Comparison of ENCODE assay signal across 8 cellular contexts in the genomic region with DNA sequence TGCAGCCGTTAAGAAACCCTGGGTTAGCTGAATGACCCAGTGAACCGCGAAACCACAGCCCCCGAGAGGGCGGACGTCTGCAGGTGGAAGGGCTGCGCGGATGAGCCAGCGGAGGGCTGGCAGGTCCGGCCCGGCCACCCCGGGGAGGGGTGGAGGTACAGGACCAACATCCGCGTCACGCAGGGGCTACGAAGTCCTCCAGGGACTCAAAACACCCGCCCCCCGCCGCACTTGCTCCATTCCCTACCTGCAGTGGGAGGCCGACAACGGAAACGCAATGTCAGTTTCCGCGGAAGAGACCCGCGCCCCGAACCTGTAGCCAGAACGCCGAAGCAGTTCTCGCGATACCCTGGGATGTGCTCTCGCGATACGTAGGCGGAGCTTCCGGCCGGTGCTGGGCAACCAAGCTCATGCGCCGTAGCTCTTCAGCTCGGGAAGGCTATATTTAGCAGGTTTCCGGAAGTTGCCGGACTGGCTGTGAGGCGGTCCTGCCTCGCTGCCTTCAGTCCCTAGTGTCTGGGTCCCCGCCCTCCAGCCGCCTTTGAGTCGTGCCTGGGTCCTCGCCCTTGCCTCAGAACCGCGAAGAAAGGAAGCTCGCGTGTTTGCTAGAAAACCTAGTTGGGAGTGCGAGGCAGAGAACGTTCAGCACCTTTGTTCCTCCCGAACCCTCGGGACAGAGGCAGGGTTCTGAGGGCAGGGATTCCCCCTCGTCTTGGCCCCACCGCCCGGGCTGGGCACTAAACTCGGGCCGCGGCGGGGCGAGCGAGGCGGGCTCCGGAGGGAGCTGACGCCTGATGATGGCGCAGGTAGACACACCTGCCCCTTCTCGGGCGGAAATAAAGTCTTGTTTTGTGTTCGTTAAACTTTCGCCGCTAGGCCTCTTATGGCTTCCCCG. TPM values are rescaled to one million over a fixed set of nuclear protein-coding genes. Genes with fewer than 3 reads are reported as not detected.
DNase-seq lines count a peak whose midpoint lies in the region; ATAC-seq and TF ChIP-seq lines count a peak whose summit lies in the region.

A gene with protein sequence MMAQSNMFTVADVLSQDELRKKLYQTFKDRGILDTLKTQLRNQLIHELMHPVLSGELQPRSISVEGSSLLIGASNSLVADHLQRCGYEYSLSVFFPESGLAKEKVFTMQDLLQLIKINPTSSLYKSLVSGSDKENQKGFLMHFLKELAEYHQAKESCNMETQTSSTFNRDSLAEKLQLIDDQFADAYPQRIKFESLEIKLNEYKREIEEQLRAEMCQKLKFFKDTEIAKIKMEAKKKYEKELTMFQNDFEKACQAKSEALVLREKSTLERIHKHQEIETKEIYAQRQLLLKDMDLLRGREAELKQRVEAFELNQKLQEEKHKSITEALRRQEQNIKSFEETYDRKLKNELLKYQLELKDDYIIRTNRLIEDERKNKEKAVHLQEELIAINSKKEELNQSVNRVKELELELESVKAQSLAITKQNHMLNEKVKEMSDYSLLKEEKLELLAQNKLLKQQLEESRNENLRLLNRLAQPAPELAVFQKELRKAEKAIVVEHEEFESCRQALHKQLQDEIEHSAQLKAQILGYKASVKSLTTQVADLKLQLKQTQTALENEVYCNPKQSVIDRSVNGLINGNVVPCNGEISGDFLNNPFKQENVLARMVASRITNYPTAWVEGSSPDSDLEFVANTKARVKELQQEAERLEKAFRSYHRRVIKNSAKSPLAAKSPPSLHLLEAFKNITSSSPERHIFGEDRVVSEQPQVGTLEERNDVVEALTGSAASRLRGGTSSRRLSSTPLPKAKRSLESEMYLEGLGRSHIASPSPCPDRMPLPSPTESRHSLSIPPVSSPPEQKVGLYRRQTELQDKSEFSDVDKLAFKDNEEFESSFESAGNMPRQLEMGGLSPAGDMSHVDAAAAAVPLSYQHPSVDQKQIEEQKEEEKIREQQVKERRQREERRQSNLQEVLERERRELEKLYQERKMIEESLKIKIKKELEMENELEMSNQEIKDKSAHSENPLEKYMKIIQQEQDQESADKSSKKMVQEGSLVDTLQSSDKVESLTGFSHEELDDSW (plus strand): TSS at position 471 of the 895 bp plus-strand sequence. CDS start 324 bp downstream, at position 795.
A gene (minus strand): TSS at position 343 of the 895 bp plus-strand sequence. CDS start 14,657 bp downstream, outside the sequence.

- H4K5ac ChIP-seq in IMR-90 (ENCODE audit: low read depth, low read length), result peak within 1 kb of the TSS; percentile 95

- H2BK15ac ChIP-seq in IMR-90 (ENCODE audit: low read depth, low read length), result peak within 1 kb of the TSS; percentile 76; the same call in 1 of the 3 replicates

- CTCF ChIA-PET in IMR-90 (lab: Yijun Ruan, JAX), result interaction anchor here (0.9 kb wide), 1 partner anchor 228 kb away, joined by 4 read pairs; no protein-coding TSS in a partner anchor

- peak within 1 kb of the TSS; percentile 96 for H3K4ac ChIP-seq in IMR-90 (ENCODE audit: low read depth, low read length)

- dilution Hi-C loops in IMR-90 (cut with HindIII; ENCODE audit: low sequenced_read_pairs, unreplicated experiment), result no loop called here

- no peak for TF ChIP-seq CTCF in IMR-90 (conservative IDR thresholded peaks at IDR 0.05; ENCODE audit: low read depth, low read length)

- ATAC-seq in GM21528 (IDR thresholded peaks at IDR 0.05; ENCODE audit: low FRiP score, unreplicated experiment) (peak; percentile 84), IMR-90 (ENCODE audit: low read depth) (peak; percentile 97)

- H2BK120ac ChIP-seq in IMR-90 (ENCODE audit: low read depth, low read length), result peak within 1 kb of the TSS; percentile 84

- peak within 1 kb of the TSS; percentile 93 for H4K91ac ChIP-seq in IMR-90 (ENCODE audit: insufficient read depth, low read depth, low read length)

- H3K27ac ChIP-seq in IMR-90 (ENCODE audit: insufficient read depth, low read length), result peak within 1 kb of the TSS; percentile 90

- H3K27me3 ChIP-seq in IMR-90 (ENCODE audit: control insufficient read depth, insufficient read depth, low read length), result no peaks in the 10 kb centered on the region

- POLR2A ChIA-PET in IMR-90 (lab: Charles Lee; ENCODE audit: unreplicated experiment), result interaction anchor here (0.5 kb wide), 1 partner anchor 13 kb away, joined by 3 read pairs; no protein-coding TSS in a partner anchor

- H3K4me3 ChIP-seq in IMR-90 (ENCODE audit: insufficient read depth, low read depth, low read length), result peak within 1 kb of the TSS; percentile 81

- H3K4me1 ChIP-seq in IMR-90 (ENCODE audit: control insufficient read depth, insufficient read depth, low read length), result no peaks in the 10 kb centered on the region

- no peaks in the 10 kb centered on the region; the same call in 1 of the 2 replicates for H3K9me1 ChIP-seq in IMR-90 (ENCODE audit: insufficient read depth, low read length)

- H3K9me3 ChIP-seq in IMR-90 (ENCODE audit: control insufficient read depth, insufficient read depth, low read length), result no peaks in the 10 kb centered on the region

- peak within 1 kb of the TSS; percentile 88 for H3K56ac ChIP-seq in IMR-90 (ENCODE audit: extremely low read depth, insufficient read depth, low read length)

- no peaks in the 10 kb centered on the region for H4K20me1 ChIP-seq in IMR-90 (ENCODE audit: insufficient read depth, low read length)

- intact Hi-C loops in IMR-90 (cut with micrococcal nuclease), result loop anchor here (1.0 to 5.0 kb wide), 3 partner anchors 42 to 227 kb away; no protein-coding TSS in a partner anchor

- H3K18ac ChIP-seq in IMR-90 (ENCODE audit: low read depth, low read length), result peak within 1 kb of the TSS; percentile 84

- peak within 1 kb of the TSS; percentile 27; the same call in 1 of the 2 replicates for H2BK20ac ChIP-seq in IMR-90 (ENCODE audit: low read depth, low read length)

- H2AK5ac ChIP-seq in IMR-90 (ENCODE audit: low read depth, low read length), result peak within 1 kb of the TSS; percentile 81; the same call in 1 of the 2 replicates

- peak; percentile 28; the same call in 1 of the 2 replicates for TF ChIP-seq RAD21 in IMR-90 (IDR thresholded peaks at IDR 0.05; ENCODE audit: low read length)

- peak within 1 kb of the TSS; percentile 99 for H2AK9ac ChIP-seq in IMR-90 (replicated peaks; ENCODE audit: low read depth, low read length, poor library complexity)

- peak; percentile 85 for DNase-seq in DMS 273 treated with DMSO at 0.1 percent for 48 hours (lab: John Stamatoyannopoulos, UW)
- peak; percentile 97 for DNase-seq in IMR-90
- DNase-seq in OCI-M1 (lab: John Stamatoyannopoulos, UW), result peak; percentile 97
- DNase-seq in activated T-cell treated with anti-CD3 and anti-CD28 coated beads for 24 hours (ENCODE audit: low read depth), result peak; percentile 79
- DNase-seq in epidermal melanocyte (ENCODE audit: insufficient read length, low spot score), result peak; percentile 74
- DNase-seq in middle frontal gyrus (ENCODE audit: extremely low spot score, low spot score), result peak; percentile 84
- DNase-seq in stimulated activated CD8-positive, alpha-beta memory T cell treated with anti-CD3 and anti-CD28 coated beads, Interleukin-2, amount 100 ng/mL, for 48 hours (ENCODE audit: low read depth in 2 of 2), result peak; percentile 79 to 81

- H3K4me2 ChIP-seq in IMR-90 (ENCODE audit: low read depth, low read length), result peak within 1 kb of the TSS; percentile 100

- H3K36me3 ChIP-seq in IMR-90 (ENCODE audit: control insufficient read depth, insufficient read depth, low read length), result peaks cover 5% of the 10 kb centered on the region

- in situ Hi-C loops in IMR-90 (cut with MboI; ENCODE audit: low sequenced_read_pairs), result loop anchor here (25.0 kb wide), 1 partner anchor 772 kb away; no protein-coding TSS in a partner anchor

- peak within 1 kb of the TSS; percentile 84 for H2BK5ac ChIP-seq in IMR-90 (ENCODE audit: low read depth, low read length, poor library complexity, severe bottlenecking)

- H3K79me1 ChIP-seq in IMR-90 (ENCODE audit: low read depth in 1 of 2, low read length in 2 of 2), result peaks cover 16 to 38% of the 10 kb centered on the region in 2 experiments

- peak within 1 kb of the TSS; percentile 99 for H3K14ac ChIP-seq in IMR-90 (replicated peaks; ENCODE audit: low read depth, low read length)

- peak; percentile 95 for TF ChIP-seq POLR2A in IMR-90 (IDR thresholded peaks at IDR 0.05; ENCODE audit: low read depth, low read length)

- WGBS in IMR-90 (ENCODE audit: extremely low coverage in 2 of 2, insufficient read length in 1 of 2), 2 experiments, result 0% methylated on average over 37 of the region's 75 CpGs; no CpG with 5 or more reads in 1 of the 2 experiments

- H2AFZ ChIP-seq in IMR-90 (replicated peaks; ENCODE audit: low read length, poor library complexity), result peak within 1 kb of the TSS; percentile 99

- H3K23ac ChIP-seq in IMR-90 (ENCODE audit: low read depth, low read length), result peak within 1 kb of the TSS; percentile 93

- H3K9ac ChIP-seq in IMR-90 (ENCODE audit: low read depth, low read length), result peak within 1 kb of the TSS; percentile 98

- H4K8ac ChIP-seq in IMR-90 (ENCODE audit: low read depth in 2 of 2, low read length in 2 of 2), result peak within 1 kb of the TSS; percentile 72 to 96

- BruUV-seq in IMR-90 (replicated peaks; lab: Mats Ljungman, UMichigan), result no TSS peak

TF ChIP-seq in IMR-90, 13 proteins besides CTCF, POLR2A, EP300 and RAD21 (continues in another document):
- TF ChIP-seq, protein P1, sequence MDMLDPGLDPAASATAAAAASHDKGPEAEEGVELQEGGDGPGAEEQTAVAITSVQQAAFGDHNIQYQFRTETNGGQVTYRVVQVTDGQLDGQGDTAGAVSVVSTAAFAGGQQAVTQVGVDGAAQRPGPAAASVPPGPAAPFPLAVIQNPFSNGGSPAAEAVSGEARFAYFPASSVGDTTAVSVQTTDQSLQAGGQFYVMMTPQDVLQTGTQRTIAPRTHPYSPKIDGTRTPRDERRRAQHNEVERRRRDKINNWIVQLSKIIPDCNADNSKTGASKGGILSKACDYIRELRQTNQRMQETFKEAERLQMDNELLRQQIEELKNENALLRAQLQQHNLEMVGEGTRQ (IDR thresholded peaks at IDR 0.05; ENCODE audit: low read depth, low read length), result 0 out of 2 replicates have a peak, but pooled peaks have one; percentile 22
- peak; percentile 76 for TF ChIP-seq MXI1 (IDR thresholded peaks at IDR 0.05; ENCODE audit: borderline replicate concordance, low read depth, low read length)
- no peak for TF ChIP-seq FOS (IDR thresholded peaks at IDR 0.05; ENCODE audit: low read depth, low read length)
- TF ChIP-seq RCOR1 (IDR thresholded peaks at IDR 0.05; ENCODE audit: insufficient replicate concordance, low read length), result no peak
- peak; percentile 38; the same call in 1 of the 2 replicates for TF ChIP-seq BHLHE40 (IDR thresholded peaks at IDR 0.05; ENCODE audit: low read depth, low read length)
- no peak for TF ChIP-seq CHD1 (IDR thresholded peaks at IDR 0.05; ENCODE audit: low read depth, low read length)
- no peak for TF ChIP-seq CEBPB (IDR thresholded peaks at IDR 0.05; ENCODE audit: low read depth, low read length)

RNA-seq across cellular contexts. Expression of the first gene that starts in this region (rescaled TPM):
- 8.4 and 10.6 TPM in 2 replicates for total RNA-seq in IMR-90 (2012; rRNA removed)
- polyA plus RNA-seq in IMR-90 (2012; rRNA removed), result 7.7 and 8.6 TPM in 2 replicates
- polyA plus RNA-seq in IMR-90 (2012; cell fraction: cytosol; rRNA removed), result 2.5 and 5.2 TPM in 2 replicates
- polyA plus RNA-seq in IMR-90 (2012; cell fraction: nucleus; rRNA removed; ENCODE audit: low replicate concordance), result 19.8 and 41.0 TPM in 2 replicates

RNA-seq across cellular contexts. Expression of the second gene that starts in this region (rescaled TPM):
- 13.8 and 19.2 TPM in 2 replicates for total RNA-seq in IMR-90 (2012; rRNA removed)
- polyA plus RNA-seq in IMR-90 (2012; rRNA removed), result 6.7 and 11.3 TPM in 2 replicates
- polyA plus RNA-seq in IMR-90 (2012; cell fraction: cytosol; rRNA removed), result 4.9 and 10.1 TPM in 2 replicates
- polyA plus RNA-seq in IMR-90 (2012; cell fraction: nucleus; rRNA removed; ENCODE audit: low replicate concordance), result 7.3 and 28.8 TPM in 2 replicates

Comparison
In these comparisons a context has a peak if more than half of its experiments do, and no peak if none do; other contexts are left out.
1. Peak in every context shown above with its lines: DNase-seq, ATAC-seq, H3K4me3 ChIP-seq and H3K27ac ChIP-seq.